ENCODE assay signal across 8 cellular contexts in genomic region chr11:9461760-9462134, GRCh38. TPM values are rescaled to one million over a fixed set of nuclear protein-coding genes. Genes with fewer than 3 reads are reported as not detected.
DNase-seq lines count a peak whose midpoint lies in the region; ATAC-seq and TF ChIP-seq lines count a peak whose summit lies in the region.

No MANE protein-coding gene starts in this region.

- peak overlapping the region; percentile 91 for H3K27ac Mint-ChIP-seq in activated CD4-positive, alpha-beta T cell treated with anti-CD3 and anti-CD28 coated beads for 36 hours

- BruUV-seq in PC-9 (replicated peaks; lab: Mats Ljungman, UMichigan), result no TSS peak

- H3K9me3 ChIP-seq in PC-9 (ENCODE audit: insufficient read depth, low read depth) (no peaks in the 10 kb centered on the region), duodenal mucosa (ENCODE audit: control insufficient read depth in 1 of 2, low read length in 2 of 2) (no peaks in the 10 kb centered on the region)

- H3K9ac ChIP-seq in duodenal mucosa (ENCODE audit: low read depth in 1 of 2, low read length in 2 of 2), result peak overlapping the region; percentile 67 to 80

- TF ChIP-seq CTCF in PC-9 (conservative IDR thresholded peaks at IDR 0.05), result no peak

- peaks cover 14% of the 10 kb centered on the region for H3K36me3 Mint-ChIP-seq in activated CD4-positive, alpha-beta T cell treated with anti-CD3 and anti-CD28 coated beads for 36 hours (ENCODE audit: low read depth)

- H3K27me3 ChIP-seq in PC-9 (ENCODE audit: insufficient read depth, low read depth), result no peaks in the 10 kb centered on the region
- H3K27me3 ChIP-seq in duodenal mucosa (ENCODE audit: control insufficient read depth in 1 of 2, insufficient read depth in 2 of 2, low read length in 2 of 2), result no peaks in the 10 kb centered on the region

- H4K20me1 ChIP-seq in PC-9 (ENCODE audit: insufficient read depth), result no peaks in the 10 kb centered on the region

- CTCF ChIA-PET in activated CD4-positive, alpha-beta T cell treated with anti-CD3 and anti-CD28 coated beads for 36 hours (lab: Charles Lee), result interaction anchor here (1.0 to 1.6 kb wide), 2 partner anchors 46 to 73 kb away, joined by 4 read pairs; no protein-coding TSS in a partner anchor
- CTCF ChIA-PET in PC-9 (lab: Charles Lee), result no interaction called here

- H3K4me1 Mint-ChIP-seq in activated CD4-positive, alpha-beta T cell treated with anti-CD3 and anti-CD28 coated beads for 36 hours, result peaks cover 27% of the 10 kb centered on the region

- H3K36me3 ChIP-seq in PC-9 (ENCODE audit: low read depth) (no peaks in the 10 kb centered on the region), duodenal mucosa (ENCODE audit: control insufficient read depth in 1 of 2, insufficient read depth in 2 of 2, low read length in 2 of 2) (no peaks in the 10 kb centered on the region)

- no peak for DNase-seq in activated CD4-positive, alpha-beta T cell treated with anti-CD3 and anti-CD28 coated beads for 36 hours
- DNase-seq in activated CD4-positive, alpha-beta T cell treated with anti-CD3 and anti-CD28 coated beads, Interleukin-2, amount 50 U/mL, for 1 hour, result no peak
- DNase-seq in PC-9, result no peak
- peak; percentile 32 for DNase-seq in myocyte (ENCODE audit: low read depth)
- DNase-seq in KG1 (lab: John Stamatoyannopoulos, UW), result no peak
- no peak for DNase-seq in activated CD4-positive, alpha-beta T cell treated with anti-CD3 and anti-CD28 coated beads for 48 hours

- peak overlapping the region; percentile 98 for H3K4me2 ChIP-seq in PC-9

- H3K4me3 ChIP-seq in PC-9 (peak overlapping the region; percentile 86), duodenal mucosa (ENCODE audit: low read depth in 1 of 2, low read length in 2 of 2) (peak overlapping the region; percentile 68 to 75)

- peaks cover 50% of the 10 kb centered on the region for H3K79me2 ChIP-seq in PC-9 (ENCODE audit: low read depth)

- H2AFZ ChIP-seq in PC-9, result 0 out of 2 replicates have a peak overlapping the region, but pooled peaks have one; percentile 40

- no peak for ATAC-seq in activated CD4-positive, alpha-beta T cell treated with anti-CD3 and anti-CD28 coated beads for 36 hours
- no peak for ATAC-seq in GM19397 (IDR thresholded peaks at IDR 0.05; ENCODE audit: unreplicated experiment)

- POLR2A ChIA-PET in activated CD4-positive, alpha-beta T cell treated with anti-CD3 and anti-CD28 coated beads for 36 hours (lab: Charles Lee), result interaction anchor here (0.6 to 2.6 kb wide), 6 partner anchors 29 to 198 kb away, joined by 3 to 15 read pairs (median 4); partner anchors contain the start of gene IPO7
- POLR2A ChIA-PET in PC-9 (lab: Charles Lee; ENCODE audit: unreplicated experiment), result interaction anchor here (0.9 to 1.1 kb wide), 2 partner anchors 112 to 151 kb away, joined by 6 to 7 read pairs; partner anchors contain the start of gene WEE1

- H3K27ac ChIP-seq in PC-9, result peak overlapping the region; percentile 96
- peak overlapping the region; percentile 97 for H3K27ac ChIP-seq in duodenal mucosa (ENCODE audit: low read depth, low read length)

- H3K9me2 ChIP-seq in PC-9 (ENCODE audit: insufficient read depth), result no peaks in the 10 kb centered on the region

- H3K4me3 Mint-ChIP-seq in activated CD4-positive, alpha-beta T cell treated with anti-CD3 and anti-CD28 coated beads for 36 hours, result peak overlapping the region; percentile 93

- intact Hi-C loops in activated CD4-positive, alpha-beta T cell treated with anti-CD3 and anti-CD28 coated beads for 36 hours (cut with DNase I, micrococcal nuclease), result loop anchor here (1.0 to 10.0 kb wide), 13 partner anchors 97 to 1347 kb away; partner anchors contain the start of genes ADM (in 1 of the 2), AKIP1 (in 1 of the 2), CTR9 (in 1 of the 2) and DENND5A (in 1 of the 2)
- intact Hi-C loops in PC-9 (cut with micrococcal nuclease; ENCODE audit: unreplicated experiment), result loop anchor here (2.0 kb wide), 2 partner anchors 107 to 151 kb away; no protein-coding TSS in a partner anchor

- peaks cover 22% of the 10 kb centered on the region for H3K4me1 ChIP-seq in PC-9 (replicated peaks; ENCODE audit: insufficient read depth)
- H3K4me1 ChIP-seq in duodenal mucosa (ENCODE audit: control insufficient read depth in 1 of 2, insufficient read depth in 2 of 2, low read length in 2 of 2), result peaks cover 12 to 17% of the 10 kb centered on the region in 2 donors

- no peaks in the 10 kb centered on the region for H3K9me3 Mint-ChIP-seq in activated CD4-positive, alpha-beta T cell treated with anti-CD3 and anti-CD28 coated beads for 36 hours (ENCODE audit: low read depth)

- peaks cover 14% of the 10 kb centered on the region for H3F3A ChIP-seq in PC-9 (ENCODE audit: insufficient read depth, low read depth)

- no peaks in the 10 kb centered on the region for H3K27me3 Mint-ChIP-seq in activated CD4-positive, alpha-beta T cell treated with anti-CD3 and anti-CD28 coated beads for 36 hours

RNA-seq across cellular contexts. Expression of gene ZNF143, which starts 0.9 kb away (rescaled TPM):
- total RNA-seq in activated CD4-positive, alpha-beta T cell treated with anti-CD3 and anti-CD28 coated beads for 36 hours, result 10 to 100 TPM; 32.6 to 34.9 TPM
- 14.7 and 16.5 TPM in 2 replicates for total RNA-seq in PC-9 (2021)
- total RNA-seq in myocyte, result 21.0 and 27.9 TPM in 2 replicates
- polyA plus RNA-seq in myocyte (2012), result 13.1 TPM
